In genomic region chr19:15815306-15815705, GRCh38 we compare ENCODE assay signal across 20 cellular contexts. TPM values are rescaled to one million over a fixed set of nuclear protein-coding genes. Genes with fewer than 3 reads are reported as not detected.
"Had no signal": no experiment of that assay in that cellular context is flagged by ENCODE, and none has a peak within 500 bp of the region (broad histone marks: within the 10 kb centered on the region; RNA-seq: fewer than 3 reads in every experiment).

TSS of gene OR10H1 (minus strand) at chr19:15815664. CDS start at chr19:15808037, 7,627 bp downstream.

- H3K4me1 ChIP-seq: heart left ventricle, vagina had no signal

- ATAC-seq: activated CD4-positive, alpha-beta T cell treated with anti-CD3 and anti-CD28 coated beads for 36 hours; heart left ventricle; left lobe of liver had no signal

- H3K27me3 ChIP-seq: ovary, vagina had no signal

- H3K4me1 Mint-ChIP-seq: activated CD4-positive, alpha-beta memory T cell treated with anti-CD3 and anti-CD28 coated beads, Interleukin-2, amount 10 ng/mL, durations not matched to agents 7 days and 5 days had no signal

- H3K4me3 ChIP-seq: dorsolateral prefrontal cortex, esophagus muscularis mucosa, heart left ventricle, ovary, stomach, thoracic aorta, vagina had no signal

- H3K36me3 ChIP-seq: esophagus muscularis mucosa, heart left ventricle, ovary, stomach, thoracic aorta, vagina had no signal

- H3K27ac ChIP-seq: dorsolateral prefrontal cortex, esophagus muscularis mucosa, heart left ventricle, ovary, stomach, thoracic aorta, vagina, VCaP had no signal

- H3K9me3 ChIP-seq: esophagus muscularis mucosa, heart left ventricle, ovary, stomach, thoracic aorta, vagina had no signal

- H3K9me3 Mint-ChIP-seq: activated CD4-positive, alpha-beta memory T cell treated with anti-CD3 and anti-CD28 coated beads, Interleukin-2, amount 10 ng/mL, durations not matched to agents 7 days and 5 days; activated naive CD8-positive, alpha-beta T cell treated with anti-CD3 and anti-CD28 coated beads for 36 hours had no signal

- H3K4me3 Mint-ChIP-seq: activated CD4-positive, alpha-beta memory T cell treated with anti-CD3 and anti-CD28 coated beads, Interleukin-2, amount 10 ng/mL, durations not matched to agents 7 days and 5 days; activated CD4-positive, alpha-beta T cell treated with anti-CD3 and anti-CD28 coated beads for 36 hours; activated naive CD8-positive, alpha-beta T cell treated with anti-CD3 and anti-CD28 coated beads for 36 hours had no signal

- DNase-seq: activated CD4-positive, alpha-beta memory T cell treated with anti-CD3 and anti-CD28 coated beads, Interleukin-2, amount 10 ng/mL, durations not matched to agents 7 days and 5 days; activated CD4-positive, alpha-beta T cell treated with anti-CD3 and anti-CD28 coated beads for 36 hours; activated gamma-delta T cell treated with Interleukin-2 at 50 U/mL for 16 hours; activated naive CD8-positive, alpha-beta T cell treated with anti-CD3 and anti-CD28 coated beads for 36 hours; activated T-cell treated with anti-CD3 and anti-CD28 coated beads, Interleukin-2, amount 50 U/mL, for 48 hours; anterior cingulate cortex; dorsolateral prefrontal cortex; foreskin melanocyte; heart left ventricle; mesendoderm; ovary; retina; stimulated activated CD4-positive, alpha-beta T cell treated with anti-CD3 and anti-CD28 coated beads, Interleukin-4, amount 100 ng/mL, for 4 hours; stomach had no signal

- H3K36me3 Mint-ChIP-seq: activated naive CD8-positive, alpha-beta T cell treated with anti-CD3 and anti-CD28 coated beads for 36 hours had no signal

- H3K27ac Mint-ChIP-seq: activated CD4-positive, alpha-beta memory T cell treated with anti-CD3 and anti-CD28 coated beads, Interleukin-2, amount 10 ng/mL, durations not matched to agents 7 days and 5 days; activated CD4-positive, alpha-beta T cell treated with anti-CD3 and anti-CD28 coated beads for 36 hours; activated naive CD8-positive, alpha-beta T cell treated with anti-CD3 and anti-CD28 coated beads for 36 hours had no signal

RNA-seq across cellular contexts. Expression of gene OR10H1, which starts in this region (rescaled TPM):
- total RNA-seq: activated CD4-positive, alpha-beta memory T cell treated with anti-CD3 and anti-CD28 coated beads, Interleukin-2, amount 10 ng/mL, durations not matched to agents 7 days and 5 days; activated CD4-positive, alpha-beta T cell treated with anti-CD3 and anti-CD28 coated beads for 36 hours; activated naive CD8-positive, alpha-beta T cell treated with anti-CD3 and anti-CD28 coated beads for 36 hours; esophagus muscularis mucosa; left lobe of liver; ovary; skeletal muscle tissue; stomach; thoracic aorta; vagina had no signal
